Comparison of ENCODE assay signal across 12 cellular contexts in the genomic region with DNA sequence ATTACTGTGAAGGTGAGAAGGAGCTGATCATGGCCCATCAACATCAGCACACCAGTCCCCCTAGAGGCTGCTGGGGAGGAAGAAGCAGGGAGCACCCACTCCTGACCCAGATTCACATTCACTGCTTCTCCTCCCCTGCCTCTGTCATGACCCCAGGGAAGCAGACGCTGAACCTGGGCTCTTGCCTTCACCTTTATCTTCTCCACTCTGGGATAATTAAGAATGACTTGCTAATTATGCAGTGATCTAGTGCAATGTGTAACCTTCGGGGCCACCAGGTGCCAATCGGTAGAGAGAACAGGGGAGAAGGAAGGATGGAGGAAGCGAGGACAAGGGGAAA. TPM values are rescaled to one million over a fixed set of nuclear protein-coding genes. Genes with fewer than 3 reads are reported as not detected.
A peak's percentile ranks its signal among the peaks of the same experiment; 100 is the strongest.
DNase-seq lines count a peak whose midpoint lies in the region; ATAC-seq and TF ChIP-seq lines count a peak whose summit lies in the region.
"Had no signal": no experiment of that assay in that cellular context is flagged by ENCODE, and none has a peak within 500 bp of the region (broad histone marks: within the 10 kb centered on the region; RNA-seq: fewer than 3 reads in every experiment).

No MANE protein-coding gene starts in this region.

- intact Hi-C loops in CD4-positive, alpha-beta memory T cell (cut with micrococcal nuclease), result no loop called here
- intact Hi-C loops in activated T-helper 2 cell treated with anti-CD3 and anti-CD28 coated beads, Interferon-gamma antibody, Interleukin-2, Interleukin-4, amounts not matched to agents 10 μg/mL and 5 μg/mL and 100 μg/mL, durations not matched to agents 14 hours and 24 hours and 36 hours (cut with micrococcal nuclease), result no loop called here
- intact Hi-C loops in stomach (cut with DNase I; ENCODE audit: low total_unique reads), result no loop called here

- no peak for TF ChIP-seq CTCF in stomach (IDR thresholded peaks at IDR 0.05)

- H3K4me1 ChIP-seq in CD4-positive, alpha-beta memory T cell (ENCODE audit: insufficient read depth, low read length), result peaks cover 9% of the 10 kb centered on the region
- no peaks in the 10 kb centered on the region for H3K4me1 ChIP-seq in stomach

- DNase-seq in CD4-positive, alpha-beta memory T cell, result no peak
- DNase-seq in activated T-helper 2 cell treated with anti-CD3 and anti-CD28 coated beads, Interferon-gamma antibody, Interleukin-2, Interleukin-4, amounts not matched to agents 10 μg/mL and 5 μg/mL and 100 μg/mL, durations not matched to agents 14 hours and 24 hours and 36 hours (ENCODE audit: low spot score), result no peak
- DNase-seq in memory B cell (ENCODE audit: low spot score in 2 of 2) (no peak), stomach (no peak), NOMO-1 (lab: John Stamatoyannopoulos, UW; ENCODE audit: unreplicated experiment in 2 of 2) (no peak)
- DNase-seq in stimulated activated CD4-positive, alpha-beta T cell treated with anti-CD3 and anti-CD28 coated beads, Interleukin-15, amount 100 ng/mL, for 24 hours, result no peak

- peaks cover 16 to 27% of the 10 kb centered on the region in 2 donors for H3K36me3 Mint-ChIP-seq in CD4-positive, alpha-beta memory T cell
- H3K36me3 Mint-ChIP-seq in activated T-helper 2 cell treated with anti-CD3 and anti-CD28 coated beads, Interferon-gamma antibody, Interleukin-2, Interleukin-4, amounts not matched to agents 10 μg/mL and 5 μg/mL and 100 μg/mL, durations not matched to agents 14 hours and 24 hours and 36 hours (ENCODE audit: low read depth), result peaks cover 22% of the 10 kb centered on the region
- H3K36me3 Mint-ChIP-seq in memory B cell, result peaks cover 15% of the 10 kb centered on the region

- CTCF ChIA-PET in CD4-positive, alpha-beta memory T cell (lab: Charles Lee; ENCODE audit: partially characterized antibody), result no interaction called here

- no peak for TF ChIP-seq POLR2A in stomach (IDR thresholded peaks at IDR 0.05)

- no peak overlapping the region for H3K4me3 Mint-ChIP-seq in CD4-positive, alpha-beta memory T cell
- no peak overlapping the region for H3K4me3 Mint-ChIP-seq in activated T-helper 2 cell treated with anti-CD3 and anti-CD28 coated beads, Interferon-gamma antibody, Interleukin-2, Interleukin-4, amounts not matched to agents 10 μg/mL and 5 μg/mL and 100 μg/mL, durations not matched to agents 14 hours and 24 hours and 36 hours (ENCODE audit: low read depth)
- H3K4me3 Mint-ChIP-seq in memory B cell, result no peak overlapping the region
- H3K4me3 Mint-ChIP-seq: activated T-helper 1 cell treated with anti-CD3 and anti-CD28 coated beads, Interleukin-12 subunit alpha, Interleukin-12 subunit beta, Interleukin-2, Interleukin-4 antibody, amounts not matched to agents 30 ng/mL and 10 ng/mL and 1 ng/mL, durations not matched to agents 14 hours and 24 hours and 36 hours; nephron had no signal

- no peak overlapping the region for H3K27ac ChIP-seq in CD4-positive, alpha-beta memory T cell (ENCODE audit: low read depth, low read length)
- H3K27ac ChIP-seq in stomach, result no peak overlapping the region

- POLR2A ChIA-PET in CD4-positive, alpha-beta memory T cell (lab: Charles Lee; ENCODE audit: partially characterized antibody), result no interaction called here

- H3K27ac Mint-ChIP-seq in CD4-positive, alpha-beta memory T cell, result peak overlapping the region in 6 of 7 donors; percentile 1 to 76 (median 30)
- peak overlapping the region; percentile 4 for H3K27ac Mint-ChIP-seq in activated T-helper 2 cell treated with anti-CD3 and anti-CD28 coated beads, Interferon-gamma antibody, Interleukin-2, Interleukin-4, amounts not matched to agents 10 μg/mL and 5 μg/mL and 100 μg/mL, durations not matched to agents 14 hours and 24 hours and 36 hours
- peak overlapping the region; percentile 11 for H3K27ac Mint-ChIP-seq in memory B cell
- H3K27ac Mint-ChIP-seq: nephron had no signal

- H3K9me3 Mint-ChIP-seq in CD4-positive, alpha-beta memory T cell, result no peaks in the 10 kb centered on the region
- no peaks in the 10 kb centered on the region for H3K9me3 Mint-ChIP-seq in activated T-helper 2 cell treated with anti-CD3 and anti-CD28 coated beads, Interferon-gamma antibody, Interleukin-2, Interleukin-4, amounts not matched to agents 10 μg/mL and 5 μg/mL and 100 μg/mL, durations not matched to agents 14 hours and 24 hours and 36 hours
- no peaks in the 10 kb centered on the region for H3K9me3 Mint-ChIP-seq in memory B cell
- H3K9me3 Mint-ChIP-seq: activated T-helper 1 cell treated with anti-CD3 and anti-CD28 coated beads, Interleukin-12 subunit alpha, Interleukin-12 subunit beta, Interleukin-2, Interleukin-4 antibody, amounts not matched to agents 30 ng/mL and 10 ng/mL and 1 ng/mL, durations not matched to agents 14 hours and 24 hours and 36 hours; nephron had no signal

- peaks cover 16% of the 10 kb centered on the region for H3K36me3 ChIP-seq in CD4-positive, alpha-beta memory T cell (ENCODE audit: insufficient read depth, low read length)
- H3K36me3 ChIP-seq in stomach, result peaks cover 13 to 33% (median 32%) of the 10 kb centered on the region in 4 donors

- no peak for TF ChIP-seq EP300 in stomach (IDR thresholded peaks at IDR 0.05)

- WGBS in stomach, 5 donors, result 66 to 80% (median 76%) methylated on average over 4 of the region's 4 CpGs

- peaks cover 10 to 25% (median 19%) of the 10 kb centered on the region in 4 donors for H3K4me1 Mint-ChIP-seq in CD4-positive, alpha-beta memory T cell
- H3K4me1 Mint-ChIP-seq in activated T-helper 2 cell treated with anti-CD3 and anti-CD28 coated beads, Interferon-gamma antibody, Interleukin-2, Interleukin-4, amounts not matched to agents 10 μg/mL and 5 μg/mL and 100 μg/mL, durations not matched to agents 14 hours and 24 hours and 36 hours (ENCODE audit: low read depth), result peaks cover 11% of the 10 kb centered on the region
- H3K4me1 Mint-ChIP-seq in memory B cell, result peaks cover 6% of the 10 kb centered on the region

- H3K4me3 ChIP-seq in CD4-positive, alpha-beta memory T cell (ENCODE audit: low read length in 2 of 2), result no peak overlapping the region
- no peak overlapping the region for H3K4me3 ChIP-seq in stomach

- H3K27me3 Mint-ChIP-seq in CD4-positive, alpha-beta memory T cell, result no peaks in the 10 kb centered on the region
- H3K27me3 Mint-ChIP-seq in activated T-helper 2 cell treated with anti-CD3 and anti-CD28 coated beads, Interferon-gamma antibody, Interleukin-2, Interleukin-4, amounts not matched to agents 10 μg/mL and 5 μg/mL and 100 μg/mL, durations not matched to agents 14 hours and 24 hours and 36 hours (ENCODE audit: low read depth), result no peaks in the 10 kb centered on the region
- no peaks in the 10 kb centered on the region for H3K27me3 Mint-ChIP-seq in memory B cell

- peak; percentile 21 for ATAC-seq in GM19463 (IDR thresholded peaks at IDR 0.05; ENCODE audit: unreplicated experiment)
- ATAC-seq in memory B cell (ENCODE audit: low read depth), result no peak
- no peak for ATAC-seq in HG03135 (IDR thresholded peaks at IDR 0.05; ENCODE audit: unreplicated experiment)

- H3K9me3 ChIP-seq in CD4-positive, alpha-beta memory T cell (ENCODE audit: control insufficient read depth in 1 of 2, low read length in 2 of 2), result no peaks in the 10 kb centered on the region
- no peaks in the 10 kb centered on the region for H3K9me3 ChIP-seq in stomach
- H3K9me3 ChIP-seq: spleen had no signal

- H3K27me3 ChIP-seq in CD4-positive, alpha-beta memory T cell (ENCODE audit: insufficient read depth, low read length), result no peaks in the 10 kb centered on the region
- H3K27me3 ChIP-seq in stomach, result no peaks in the 10 kb centered on the region
- H3K27me3 ChIP-seq: spleen had no signal

RNA-seq across cellular contexts. Expression of gene IQSEC3, which starts 44.4 kb away (rescaled TPM):
- total RNA-seq in CD4-positive, alpha-beta memory T cell, result under 1 TPM; 0.84 to 0.91 TPM
- not detected for polyA plus RNA-seq in CD4-positive, alpha-beta memory T cell
- total RNA-seq in activated T-helper 2 cell treated with anti-CD3 and anti-CD28 coated beads, Interferon-gamma antibody, Interleukin-2, Interleukin-4, amounts not matched to agents 10 μg/mL and 5 μg/mL and 100 μg/mL, durations not matched to agents 14 hours and 24 hours and 36 hours, result 0.25 and 0.44 TPM in 2 replicates
- total RNA-seq in stomach, result 1 to 10 TPM in 1 of 5 donors, under 1 TPM in 2, not detected in 2; 0.45 to 1.0 (median 0.73) TPM
- 1 to 10 TPM in 2 of 3 donors, under 1 TPM in 1; 0.08 to 1.7 (median 1.6) TPM for polyA plus RNA-seq in stomach
- total RNA-seq: RPMI7951 had no signal
